14 cellular contexts compared by ENCODE assay signal in genomic region chr15:39855400-39855799, GRCh38.
"Had no signal": no experiment of that assay in that cellular context is flagged by ENCODE, and none has a peak within 500 bp of the region (broad histone marks: within the 10 kb centered on the region; RNA-seq: fewer than 3 reads in every experiment).

No MANE protein-coding gene starts in this region.

- DNase-seq: activated B cell treated with CpG ODN at 0.5 μM for 24 hours; activated CD4-positive, alpha-beta T cell treated with anti-CD3 and anti-CD28 coated beads, Interleukin-2, amount 10 ng/mL, durations not matched to agents 24 days and 14 days; activated naive CD4-positive, alpha-beta T cell treated with anti-CD3 and anti-CD28 coated beads, Interleukin-2, amount 10 ng/mL, durations not matched to agents 7 days and 5 days; adrenal gland; central memory CD4-positive, alpha-beta T cell; erythroblast; gastrocnemius medialis; retina; T-helper 1 cell had no signal

- H3K27ac ChIP-seq: adrenal gland, gastrocnemius medialis, heart right ventricle, parathyroid adenoma, skin epidermis, tibial nerve had no signal

- H2AFZ ChIP-seq: parathyroid adenoma had no signal

- H3K27ac Mint-ChIP-seq: activated B cell treated with CpG ODN at 0.5 μM for 24 hours; activated CD4-positive, alpha-beta T cell treated with anti-CD3 and anti-CD28 coated beads, Interleukin-2, amount 10 ng/mL, durations not matched to agents 24 days and 14 days; activated naive CD4-positive, alpha-beta T cell treated with anti-CD3 and anti-CD28 coated beads, Interleukin-2, amount 10 ng/mL, durations not matched to agents 7 days and 5 days; dendritic cell treated with granulocyte-macrophage colony-stimulating factor and Interleukin-4, amounts not matched to agents 40 ng/mL and 50 ng/mL, for 4 days had no signal

- H3K79me2 ChIP-seq: parathyroid adenoma had no signal

- H3K4me1 Mint-ChIP-seq: activated B cell treated with CpG ODN at 0.5 μM for 24 hours; activated CD4-positive, alpha-beta T cell treated with anti-CD3 and anti-CD28 coated beads, Interleukin-2, amount 10 ng/mL, durations not matched to agents 24 days and 14 days; activated naive CD4-positive, alpha-beta T cell treated with anti-CD3 and anti-CD28 coated beads, Interleukin-2, amount 10 ng/mL, durations not matched to agents 7 days and 5 days had no signal

- H3K4me3 Mint-ChIP-seq: activated B cell treated with CpG ODN at 0.5 μM for 24 hours; activated CD4-positive, alpha-beta T cell treated with anti-CD3 and anti-CD28 coated beads, Interleukin-2, amount 10 ng/mL, durations not matched to agents 24 days and 14 days; activated naive CD4-positive, alpha-beta T cell treated with anti-CD3 and anti-CD28 coated beads, Interleukin-2, amount 10 ng/mL, durations not matched to agents 7 days and 5 days; dendritic cell treated with granulocyte-macrophage colony-stimulating factor and Interleukin-4, amounts not matched to agents 40 ng/mL and 50 ng/mL, for 4 days had no signal

- H3K4me3 ChIP-seq: adrenal gland, gastrocnemius medialis, heart right ventricle, skin epidermis, tibial nerve had no signal

- H3K36me3 Mint-ChIP-seq: activated naive CD4-positive, alpha-beta T cell treated with anti-CD3 and anti-CD28 coated beads, Interleukin-2, amount 10 ng/mL, durations not matched to agents 7 days and 5 days had no signal

- H3K27me3 Mint-ChIP-seq: dendritic cell treated with granulocyte-macrophage colony-stimulating factor and Interleukin-4, amounts not matched to agents 40 ng/mL and 50 ng/mL, for 4 days had no signal

- H3K4me1 ChIP-seq: adrenal gland, gastrocnemius medialis, parathyroid adenoma had no signal

- H3K9me3 Mint-ChIP-seq: activated B cell treated with CpG ODN at 0.5 μM for 24 hours; activated naive CD4-positive, alpha-beta T cell treated with anti-CD3 and anti-CD28 coated beads, Interleukin-2, amount 10 ng/mL, durations not matched to agents 7 days and 5 days; dendritic cell treated with granulocyte-macrophage colony-stimulating factor and Interleukin-4, amounts not matched to agents 40 ng/mL and 50 ng/mL, for 4 days had no signal

- H3K36me3 ChIP-seq: adrenal gland, gastrocnemius medialis, heart right ventricle, tibial nerve had no signal

- ATAC-seq: gastrocnemius medialis had no signal

- H3K27me3 ChIP-seq: adrenal gland, gastrocnemius medialis, heart right ventricle, tibial nerve had no signal
